Comparison of ENCODE assay signal across 9 cellular contexts in the genomic region with DNA sequence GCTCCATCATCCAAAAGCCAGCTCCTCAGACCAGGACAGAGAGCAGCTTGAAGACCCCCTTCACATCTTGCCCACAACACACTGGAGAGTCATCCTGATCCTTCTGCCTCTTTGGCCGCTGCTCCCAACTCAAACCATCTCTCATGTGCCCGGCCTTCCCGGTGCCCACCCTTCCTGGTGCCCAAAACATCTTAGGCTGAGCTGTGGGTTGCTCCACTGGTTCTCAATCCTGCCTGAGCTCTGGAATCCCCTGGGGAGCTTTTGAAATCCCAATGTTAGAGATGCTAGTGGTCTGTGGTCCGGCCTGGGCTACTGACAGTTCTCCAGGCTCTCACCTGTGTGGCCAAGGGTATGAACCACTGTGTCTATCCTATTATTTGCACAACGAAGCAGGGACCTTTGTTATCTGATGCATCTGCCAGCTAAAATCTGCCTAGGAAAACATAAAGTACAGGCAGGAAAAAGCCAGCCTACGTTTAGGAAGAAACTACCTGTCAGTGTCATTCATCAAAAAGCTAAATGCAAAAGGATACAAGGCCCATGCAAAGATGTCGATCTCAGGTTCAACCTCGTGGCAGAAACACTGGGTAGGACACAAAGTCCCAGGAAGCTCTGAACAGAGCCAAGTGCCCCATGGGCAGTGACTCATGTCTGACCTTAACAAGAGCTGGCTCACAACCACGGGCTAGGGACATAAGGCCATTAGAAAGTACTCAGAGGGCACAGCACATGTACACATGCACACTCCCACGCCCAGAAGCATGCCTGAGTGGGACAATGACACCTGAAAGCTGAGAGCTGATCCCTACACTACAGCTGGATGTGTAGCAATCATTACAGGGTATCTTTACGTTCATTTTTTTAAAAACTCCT. TPM values are rescaled to one million over a fixed set of nuclear protein-coding genes. Genes with fewer than 3 reads are reported as not detected.
DNase-seq lines count a peak whose midpoint lies in the region; FAIRE-seq and TF ChIP-seq lines count a peak whose summit lies in the region.
"Had no signal": no experiment of that assay in that cellular context is flagged by ENCODE, and none has a peak within 500 bp of the region (broad histone marks: within the 10 kb centered on the region; RNA-seq: fewer than 3 reads in every experiment).

No MANE protein-coding gene starts in this region.

- H3K4me1 ChIP-seq in BE2C (peaks cover 7% of the 10 kb centered on the region; the same call in 1 of the 2 replicates), H1 (replicated peaks in 1 of 4; ENCODE audit: control insufficient read depth in 3 of 4, insufficient read depth in 4 of 4, low read length in 3 of 4) (peaks cover 0 to 10% (median 3%) of the 10 kb centered on the region in 4 experiments; a peak in 4 of 7 replicates), muscle layer of duodenum (ENCODE audit: control insufficient read depth in 1 of 2, insufficient read depth in 2 of 2, low read length in 2 of 2) (peaks cover 24 to 29% of the 10 kb centered on the region in 2 donors)

- no peak overlapping the region for H3K18ac ChIP-seq in H1 (ENCODE audit: extremely low read depth, low read length)

- H3K79me1 ChIP-seq in H1 (ENCODE audit: low read depth, low read length) = peaks cover 5% of the 10 kb centered on the region

- FAIRE-seq in H1 (lab: Jason Lieb, UNC) = no peak

- no peak for TF ChIP-seq POLR2A in H1 (IDR thresholded peaks at IDR 0.05; ENCODE audit: control extremely low read depth in 1 of 2, low read depth in 2 of 2, low read length in 2 of 2)

- POLR2A ChIA-PET in H1 (lab: Charles Lee; ENCODE audit: partially characterized antibody) = interaction anchor here (1.1 to 1.3 kb wide), 2 partner anchors 30 to 116 kb away, joined by 4 to 6 read pairs; a partner anchor contains a TSS

- H2AFZ ChIP-seq in H1 (ENCODE audit: low read length) = no peak overlapping the region

- no peak overlapping the region for H2BK5ac ChIP-seq in H1 (ENCODE audit: low read depth, low read length)

- DNase-seq in BE2C (peak; percentile 32), NCI-H2029 (lab: John Stamatoyannopoulos, UW) (peak; percentile 81), H1 (ENCODE audit: low read depth in 1 of 2, low spot score in 2 of 2) (no peak), kidney glomerular epithelial cell (lab: John Stamatoyannopoulos, UW) (no peak), HuH-7 (ENCODE audit: low spot score) (no peak), 8988T (no peak)
- DNase-seq in activated CD4-positive, CD25-positive, alpha-beta regulatory T cell treated with anti-CD3 and anti-CD28 coated beads, Interleukin-2, amount 50 U/mL, for 72 hours = no peak
- DNase-seq: activated naive CD4-positive, alpha-beta T cell treated with anti-CD3 and anti-CD28 coated beads, Interleukin-2, amount 50 U/mL, for 16 hours had no signal

- no peak overlapping the region for H3K23ac ChIP-seq in H1 (ENCODE audit: insufficient read length)

- H3K36me3 ChIP-seq in BE2C (no peaks in the 10 kb centered on the region), H1 (ENCODE audit: control insufficient read depth in 2 of 4, insufficient read depth in 4 of 4, low read length in 3 of 4) (no peaks in the 10 kb centered on the region), muscle layer of duodenum (ENCODE audit: control insufficient read depth in 1 of 2, insufficient read depth in 2 of 2, low read length in 2 of 2) (no peaks in the 10 kb centered on the region)

- no peak overlapping the region for H3K4ac ChIP-seq in H1 (replicated peaks; ENCODE audit: insufficient read length, low read depth, low read length)

- H3K56ac ChIP-seq in H1 (replicated peaks; ENCODE audit: insufficient read length, low read depth, low read length) = no peak overlapping the region

- no peaks in the 10 kb centered on the region for H3K9me3 ChIP-seq in BE2C
- no peaks in the 10 kb centered on the region for H3K9me3 ChIP-seq in H1 (ENCODE audit: insufficient read depth in 2 of 2, low read depth in 1 of 2, low read length in 1 of 2)
- no peaks in the 10 kb centered on the region for H3K9me3 ChIP-seq in muscle layer of duodenum (ENCODE audit: control insufficient read depth in 1 of 2, low read length in 2 of 2)

- TF ChIP-seq CTCF in BE2C (IDR thresholded peaks at IDR 0.05; ENCODE audit: low read depth, low read length) = no peak
- no peak for TF ChIP-seq CTCF in H1 (IDR thresholded peaks at IDR 0.05; ENCODE audit: control extremely low read depth in 1 of 3, insufficient read depth in 1 of 3, low read depth in 1 of 3, low read length in 3 of 3)

- peaks cover 0 to 66% of the 10 kb centered on the region in 2 experiments; a peak in 3 of 4 replicates for H3K79me2 ChIP-seq in H1 (ENCODE audit: control insufficient read depth in 1 of 2, insufficient read depth in 2 of 2, low read length in 2 of 2)

- H3K27ac ChIP-seq in H1 (ENCODE audit: low read depth, low read length) (no peak overlapping the region), muscle layer of duodenum (ENCODE audit: low read length) (peak overlapping the region; percentile 7)

- CTCF ChIA-PET in H1 (lab: Charles Lee; ENCODE audit: partially characterized antibody) = interaction anchor here (0.5 to 1.7 kb wide), 8 partner anchors 10 to 95 kb away, joined by 3 to 6 read pairs (median 3); no protein-coding TSS in a partner anchor

- H4K5ac ChIP-seq in H1 (ENCODE audit: insufficient read length, low read depth, low read length) = no peak overlapping the region

- no peak for TF ChIP-seq EP300 in H1 (IDR thresholded peaks at IDR 0.05; ENCODE audit: borderline replicate concordance in 1 of 2, low read depth in 2 of 2, low read length in 2 of 2)

- H3K27me3 ChIP-seq in BE2C = no peaks in the 10 kb centered on the region
- H3K27me3 ChIP-seq in H1 (replicated peaks in 1 of 4; ENCODE audit: control insufficient read depth in 3 of 4, extremely low read depth in 1 of 4, insufficient read depth in 3 of 4, low read length in 3 of 4) = no peaks in the 10 kb centered on the region
- H3K27me3 ChIP-seq in muscle layer of duodenum (ENCODE audit: low read depth, low read length) = no peaks in the 10 kb centered on the region

- peaks cover 2 to 5% of the 10 kb centered on the region in 2 experiments for H4K20me1 ChIP-seq in H1 (replicated peaks in 1 of 2; ENCODE audit: control insufficient read depth in 1 of 2, insufficient read depth in 2 of 2, low read length in 2 of 2)

- TF ChIP-seq RAD21 in H1 (IDR thresholded peaks at IDR 0.05 in 1 of 2, conservative IDR thresholded peaks at IDR 0.05 in 1 of 2; ENCODE audit: low read depth in 2 of 2, low read length in 2 of 2) = no peak

- H4K91ac ChIP-seq in H1 (replicated peaks; ENCODE audit: insufficient read length, low read length) = peak overlapping the region; percentile 48

- no peaks in the 10 kb centered on the region for H3K23me2 ChIP-seq in H1 (ENCODE audit: low read depth, low read length)

- H4K8ac ChIP-seq in H1 (ENCODE audit: extremely low read depth, insufficient read depth, low read length) = no peak overlapping the region

- H2BK15ac ChIP-seq in H1 (ENCODE audit: low read length) = no peak overlapping the region

- no peak overlapping the region for H3K4me3 ChIP-seq in BE2C (ENCODE audit: low read depth, low read length)
- no peak overlapping the region for H3K4me3 ChIP-seq in H1 (ENCODE audit: extremely low read depth in 1 of 4, insufficient read depth in 2 of 4, low read depth in 3 of 4, low read length in 4 of 4)
- H3K4me3 ChIP-seq in muscle layer of duodenum (ENCODE audit: low read depth in 1 of 2, low read length in 2 of 2) = no peak overlapping the region

- no peak overlapping the region for H2BK20ac ChIP-seq in H1 (ENCODE audit: low read length)

- H3K9ac ChIP-seq in H1 (replicated peaks in 1 of 4; ENCODE audit: extremely low read depth in 1 of 4, low read depth in 3 of 4, low read length in 3 of 4) = no peak overlapping the region

- H2BK12ac ChIP-seq in H1 (ENCODE audit: low read depth, low read length) = no peak overlapping the region

- H3K14ac ChIP-seq in H1 (ENCODE audit: insufficient read length) = no peak overlapping the region

- H2BK120ac ChIP-seq in H1 (replicated peaks; ENCODE audit: low read depth, low read length) = no peak overlapping the region

- H3K4me2 ChIP-seq in H1 (ENCODE audit: insufficient read depth in 1 of 2, low read depth in 2 of 2, low read length in 2 of 2) = no peak overlapping the region

- H2AK5ac ChIP-seq in H1 (ENCODE audit: low read depth, low read length) = no peak overlapping the region

- 88% methylated on average over 11 of the region's 11 CpGs; no CpG with 5 or more reads in 1 of the 2 experiments for WGBS in H1 (ENCODE audit: extremely low coverage in 1 of 2, insufficient coverage in 1 of 2, insufficient read length in 1 of 2, insufficient replicate concordance in 2 of 2, low coverage in 1 of 2, low lambda C conversion rate in 2 of 2, missing lambda C conversion rate in 1 of 2), 2 experiments

TF ChIP-seq in H1, 55 proteins besides CTCF, POLR2A, EP300 and RAD21 (continues in another document):
- TF ChIP-seq BACH1 (IDR thresholded peaks at IDR 0.05; ENCODE audit: low read length) (no peak), BRCA1 (IDR thresholded peaks at IDR 0.05; ENCODE audit: low read depth, low read length) (no peak), TAF1 (IDR thresholded peaks at IDR 0.05; ENCODE audit: low read depth, low read length) (no peak), MAFK (IDR thresholded peaks at IDR 0.05; ENCODE audit: low read depth, low read length) (no peak), CBX5 (IDR thresholded peaks at IDR 0.05; ENCODE audit: low read depth, low read length) (no peak), SP1 (IDR thresholded peaks at IDR 0.05; ENCODE audit: low read depth, low read length) (no peak), NANOG (IDR thresholded peaks at IDR 0.05; ENCODE audit: insufficient read depth, low read depth, low read length, poor library complexity, severe bottlenecking) (no peak)

RNA-seq across cellular contexts. Expression of a gene that starts 30.8 kb away (rescaled TPM):
- 14.0 TPM for polyA plus RNA-seq in BE2C (2012; ENCODE audit: insufficient read depth, insufficient read length, low read depth)
- total RNA-seq in H1 (2021; fragmentation: NEBNext Ultra II Directional; extraction: Animal tissue kit (Norgen Biotek cat#: 25700)) = 21.8 and 24.0 TPM in 2 replicates
- 20.8 and 27.2 TPM in 2 replicates for polyA plus RNA-seq in H1 (2011; rRNA removed)
- 24.9 TPM for polyA plus RNA-seq in H1 (2011; cell fraction: cytosol; rRNA removed)
- 87.3 TPM for polyA plus RNA-seq in H1 (2011; cell fraction: nucleus; rRNA removed)
- polyA plus RNA-seq in H1 (2012, experiment 1 of 2) = 21.5 to 24.8 TPM (median 23.1 TPM) in 4 replicates
- polyA plus RNA-seq in H1 (2012, experiment 2 of 2) = 7.7 TPM
- polyA plus RNA-seq in H1 (2013, experiment 1 of 2) = 14.1 TPM
- 14.4 TPM for polyA plus RNA-seq in H1 (2013, experiment 2 of 2)
- 40.6 and 53.8 TPM in 2 replicates for polyA minus RNA-seq in H1 (2011; rRNA and poly(A)+ RNA removed)
- polyA minus RNA-seq in H1 (2011; cell fraction: cytosol; rRNA and poly(A)+ RNA removed) = 13.4 TPM
- 50.2 TPM for polyA minus RNA-seq in H1 (2011; cell fraction: nucleus; rRNA and poly(A)+ RNA removed)

Comparison
In these comparisons a context has a peak if more than half of its experiments do, and no peak if none do; other contexts are left out.
1. DNase-seq: peak in BE2C (single experiment) and NCI-H2029 (single experiment); none in H1 (0 of 2), kidney glomerular epithelial cell (single experiment), HuH-7 (single experiment), activated CD4-positive, CD25-positive, alpha-beta regulatory T cell treated with anti-CD3 and anti-CD28 coated beads, Interleukin-2, amount 50 U/mL, for 72 hours (single experiment) and 8988T (single experiment).